Comparison of ENCODE assay signal across 30 cellular contexts in the genomic region with DNA sequence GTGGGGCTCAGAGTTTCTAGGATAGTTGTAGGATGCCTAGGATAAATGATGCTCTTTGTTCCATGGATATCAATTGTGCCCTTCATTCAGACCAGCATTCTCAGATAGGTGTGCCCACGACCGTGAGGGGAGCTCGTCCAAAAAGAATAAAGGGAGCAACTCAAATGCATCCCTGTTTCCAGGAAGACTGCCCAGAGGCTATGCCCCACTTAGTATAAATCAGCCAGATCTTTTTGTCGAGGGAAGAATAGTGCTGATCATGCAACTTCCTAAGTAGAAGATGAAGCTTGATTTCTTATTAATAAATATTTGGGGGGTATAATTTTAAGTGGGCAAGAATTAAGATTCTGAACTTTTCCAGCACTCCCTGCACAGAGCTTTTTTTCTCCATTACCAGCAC.
"Had no signal": no experiment of that assay in that cellular context is flagged by ENCODE, and none has a peak within 500 bp of the region (broad histone marks: within the 10 kb centered on the region; RNA-seq: fewer than 3 reads in every experiment).

No MANE protein-coding gene starts in this region.

- ATAC-seq: activated CD4-positive, alpha-beta T cell treated with anti-CD3 and anti-CD28 coated beads for 36 hours; activated CD8-positive, alpha-beta T cell treated with anti-CD3 and anti-CD28 coated beads, Interleukin-2, amount 10 ng/mL, durations not matched to agents 7 days and 5 days; activated naive CD4-positive, alpha-beta T cell treated with anti-CD3 and anti-CD28 coated beads, Interleukin-2, amount 50 U/mL, for 72 hours; activated T-cell treated with anti-CD3 and anti-CD28 coated beads, Interleukin-2, amount 50 U/mL, for 72 hours; gastroesophageal sphincter had no signal

- H3K9me3 Mint-ChIP-seq: activated CD4-positive, alpha-beta T cell treated with anti-CD3 and anti-CD28 coated beads, Interleukin-2, amount 10 ng/mL, durations not matched to agents 24 days and 14 days; activated naive CD4-positive, alpha-beta T cell treated with anti-CD3 and anti-CD28 coated beads, Interleukin-2, amount 10 ng/mL, durations not matched to agents 7 days and 5 days; activated naive CD8-positive, alpha-beta T cell treated with anti-CD3 and anti-CD28 coated beads, Interleukin-2, amount 10 ng/mL, durations not matched to agents 7 days and 5 days; activated T-cell treated with anti-CD3 and anti-CD28 coated beads, Interleukin-2, amount 50 U/mL, for 72 hours had no signal

- H3K36me3 Mint-ChIP-seq: brain had no signal

- H3K27me3 ChIP-seq: ascending aorta, breast epithelium, cardiac muscle cell, colonic mucosa, esophagus squamous epithelium, gastroesophageal sphincter had no signal

- H3K27ac ChIP-seq: ascending aorta, breast epithelium, cardiac muscle cell, colonic mucosa, epithelial cell of prostate, esophagus squamous epithelium, gastroesophageal sphincter had no signal

- H3K4me3 ChIP-seq: ascending aorta, breast epithelium, cardiac muscle cell, colonic mucosa, esophagus squamous epithelium, gastroesophageal sphincter had no signal

- H3K36me3 ChIP-seq: ascending aorta, breast epithelium, cardiac muscle cell, colonic mucosa, esophagus squamous epithelium, gastroesophageal sphincter had no signal

- H3K4me1 ChIP-seq: ascending aorta, breast epithelium, colonic mucosa, esophagus squamous epithelium, gastroesophageal sphincter had no signal

- H3K9me3 ChIP-seq: ascending aorta, breast epithelium, colonic mucosa, esophagus squamous epithelium, gastroesophageal sphincter had no signal

- H3K27ac Mint-ChIP-seq: activated CD4-positive, alpha-beta memory T cell treated with anti-CD3 and anti-CD28 coated beads for 36 hours; activated CD4-positive, alpha-beta T cell treated with anti-CD3 and anti-CD28 coated beads for 36 hours; activated CD4-positive, alpha-beta T cell treated with anti-CD3 and anti-CD28 coated beads, Interleukin-2, amount 10 ng/mL, durations not matched to agents 24 days and 14 days; activated CD8-positive, alpha-beta T cell treated with anti-CD3 and anti-CD28 coated beads, Interleukin-2, amount 10 ng/mL, durations not matched to agents 7 days and 5 days; activated naive CD4-positive, alpha-beta T cell treated with anti-CD3 and anti-CD28 coated beads, Interleukin-2, amount 10 ng/mL, durations not matched to agents 7 days and 5 days; activated naive CD4-positive, alpha-beta T cell treated with anti-CD3 and anti-CD28 coated beads, Interleukin-2, amount 50 U/mL, for 72 hours; activated naive CD8-positive, alpha-beta T cell treated with anti-CD3 and anti-CD28 coated beads, Interleukin-2, amount 10 ng/mL, durations not matched to agents 7 days and 5 days; activated T-cell treated with anti-CD3 and anti-CD28 coated beads, Interleukin-2, amount 50 U/mL, for 24 hours; activated T-cell treated with anti-CD3 and anti-CD28 coated beads, Interleukin-2, amount 50 U/mL, for 72 hours; brain had no signal

- DNase-seq: activated CD4-positive, alpha-beta memory T cell treated with anti-CD3 and anti-CD28 coated beads for 36 hours; activated CD4-positive, alpha-beta T cell treated with anti-CD3 and anti-CD28 coated beads for 36 hours; activated CD4-positive, alpha-beta T cell treated with anti-CD3 and anti-CD28 coated beads, Interleukin-2, amount 10 ng/mL, durations not matched to agents 24 days and 14 days; activated CD4-positive, CD25-positive, alpha-beta regulatory T cell; activated CD4-positive, CD25-positive, alpha-beta regulatory T cell treated with anti-CD3 and anti-CD28 coated beads, Interleukin-2, amount 50 U/mL, for 72 hours; activated CD8-positive, alpha-beta memory T cell treated with anti-CD3 and anti-CD28 coated beads, Interleukin-2, amount 50 U/mL, for 48 hours; activated CD8-positive, alpha-beta T cell treated with anti-CD3 and anti-CD28 coated beads, Interleukin-2, amount 10 ng/mL, durations not matched to agents 7 days and 5 days; activated gamma-delta T cell; activated naive CD4-positive, alpha-beta T cell; activated naive CD4-positive, alpha-beta T cell treated with anti-CD3 and anti-CD28 coated beads, Interleukin-2, amount 10 ng/mL, durations not matched to agents 7 days and 5 days; activated naive CD8-positive, alpha-beta T cell treated with anti-CD3 and anti-CD28 coated beads, Interleukin-2, amount 10 ng/mL, durations not matched to agents 7 days and 5 days; activated T-cell treated with anti-CD3 and anti-CD28 coated beads for 4 hours; activated T-cell treated with anti-CD3 and anti-CD28 coated beads, Interleukin-2, amount 50 U/mL, for 24 hours; activated T-cell treated with anti-CD3 and anti-CD28 coated beads, Interleukin-2, amount 50 U/mL, for 72 hours; central memory CD4-positive, alpha-beta T cell; cerebellar nuclear complex; colonic mucosa; effector CD8-positive, alpha-beta T cell; esophagus squamous epithelium; foreskin melanocyte; hippocampal formation had no signal

- H3K4me3 Mint-ChIP-seq: activated CD4-positive, alpha-beta memory T cell treated with anti-CD3 and anti-CD28 coated beads for 36 hours; activated CD4-positive, alpha-beta T cell treated with anti-CD3 and anti-CD28 coated beads for 36 hours; activated CD4-positive, alpha-beta T cell treated with anti-CD3 and anti-CD28 coated beads, Interleukin-2, amount 10 ng/mL, durations not matched to agents 24 days and 14 days; activated CD8-positive, alpha-beta T cell treated with anti-CD3 and anti-CD28 coated beads, Interleukin-2, amount 10 ng/mL, durations not matched to agents 7 days and 5 days; activated naive CD4-positive, alpha-beta T cell treated with anti-CD3 and anti-CD28 coated beads, Interleukin-2, amount 10 ng/mL, durations not matched to agents 7 days and 5 days; activated naive CD8-positive, alpha-beta T cell treated with anti-CD3 and anti-CD28 coated beads, Interleukin-2, amount 10 ng/mL, durations not matched to agents 7 days and 5 days; activated T-cell treated with anti-CD3 and anti-CD28 coated beads, Interleukin-2, amount 50 U/mL, for 24 hours; activated T-cell treated with anti-CD3 and anti-CD28 coated beads, Interleukin-2, amount 50 U/mL, for 72 hours; brain had no signal

- H3K27me3 Mint-ChIP-seq: activated CD4-positive, alpha-beta memory T cell treated with anti-CD3 and anti-CD28 coated beads for 36 hours; activated CD4-positive, alpha-beta T cell treated with anti-CD3 and anti-CD28 coated beads for 36 hours; activated CD4-positive, alpha-beta T cell treated with anti-CD3 and anti-CD28 coated beads, Interleukin-2, amount 10 ng/mL, durations not matched to agents 24 days and 14 days; activated naive CD4-positive, alpha-beta T cell treated with anti-CD3 and anti-CD28 coated beads, Interleukin-2, amount 10 ng/mL, durations not matched to agents 7 days and 5 days; activated naive CD8-positive, alpha-beta T cell treated with anti-CD3 and anti-CD28 coated beads, Interleukin-2, amount 10 ng/mL, durations not matched to agents 7 days and 5 days; activated T-cell treated with anti-CD3 and anti-CD28 coated beads, Interleukin-2, amount 50 U/mL, for 24 hours; brain had no signal

- FAIRE-seq: endometrium, endothelial cell of umbilical vein had no signal
